In genomic region chr15:68816795-68817303, GRCh38 we compare ENCODE assay signal across 8 cellular contexts. TPM values are rescaled to one million over a fixed set of nuclear protein-coding genes. Genes with fewer than 3 reads are reported as not detected.
DNase-seq lines count a peak whose midpoint lies in the region; ATAC-seq and TF ChIP-seq lines count a peak whose summit lies in the region.

No MANE protein-coding gene starts in this region.

- H3K4me1 ChIP-seq in ACC112 (ENCODE audit: control insufficient read depth, insufficient read depth, low read length, unreplicated experiment) (peaks cover 26% of the 10 kb centered on the region), hepatocyte (ENCODE audit: insufficient read depth) (peaks cover 38% of the 10 kb centered on the region), skeletal muscle satellite cell (ENCODE audit: control insufficient read depth, insufficient read depth, low read length) (peaks cover 46% of the 10 kb centered on the region)

- TF ChIP-seq CTCF in hepatocyte (IDR thresholded peaks at IDR 0.05; ENCODE audit: poor library complexity), result no peak

- H3K9ac ChIP-seq in skeletal muscle satellite cell (ENCODE audit: low read depth, low read length), result peak overlapping the region; percentile 96

- peak overlapping the region; percentile 99 for H3K27ac Mint-ChIP-seq in activated naive CD8-positive, alpha-beta T cell treated with anti-CD3 and anti-CD28 coated beads for 36 hours

- no peaks in the 10 kb centered on the region for H3K9me3 Mint-ChIP-seq in activated naive CD8-positive, alpha-beta T cell treated with anti-CD3 and anti-CD28 coated beads for 36 hours

- no peaks in the 10 kb centered on the region for H3K9me2 ChIP-seq in hepatocyte (replicated peaks; ENCODE audit: insufficient read depth)

- H3K27me3 ChIP-seq in ACC112 (ENCODE audit: insufficient read depth, low read length) (no peaks in the 10 kb centered on the region), hepatocyte (no peaks in the 10 kb centered on the region), skeletal muscle satellite cell (ENCODE audit: control insufficient read depth, insufficient read depth, low read length) (no peaks in the 10 kb centered on the region)

- peak overlapping the region; percentile 89 for H2AFZ ChIP-seq in ACC112 (ENCODE audit: low read length, unreplicated experiment)
- no peak overlapping the region for H2AFZ ChIP-seq in hepatocyte

- H3K9me3 ChIP-seq in hepatocyte (ENCODE audit: low read depth), result no peaks in the 10 kb centered on the region
- H3K9me3 ChIP-seq in skeletal muscle satellite cell (replicated peaks; ENCODE audit: low read length), result no peaks in the 10 kb centered on the region

- H3K4me1 Mint-ChIP-seq in activated naive CD8-positive, alpha-beta T cell treated with anti-CD3 and anti-CD28 coated beads for 36 hours, result peaks cover 46% of the 10 kb centered on the region

- H3K4me3 Mint-ChIP-seq in activated naive CD8-positive, alpha-beta T cell treated with anti-CD3 and anti-CD28 coated beads for 36 hours, result peak overlapping the region; percentile 96

- WGBS in hepatocyte (ENCODE audit: low lambda C conversion rate, missing lambda C conversion rate), result 6% methylated on average over 13 of the region's 13 CpGs

- ATAC-seq in HG02610 (IDR thresholded peaks at IDR 0.05; ENCODE audit: unreplicated experiment), result no peak

- peak overlapping the region; percentile 82 for H3K4me2 ChIP-seq in hepatocyte
- peak overlapping the region; percentile 92 for H3K4me2 ChIP-seq in skeletal muscle satellite cell (ENCODE audit: low read length)

- H3K27ac ChIP-seq in ACC112 (ENCODE audit: low read depth, low read length), result peak overlapping the region; percentile 78
- peak overlapping the region; percentile 99 for H3K27ac ChIP-seq in hepatocyte

- peaks cover 43% of the 10 kb centered on the region for H3K36me3 Mint-ChIP-seq in activated naive CD8-positive, alpha-beta T cell treated with anti-CD3 and anti-CD28 coated beads for 36 hours

- peaks cover 95% of the 10 kb centered on the region for H3K79me2 ChIP-seq in ACC112 (ENCODE audit: control insufficient read depth, insufficient read depth, low read length, unreplicated experiment)
- peaks cover 87% of the 10 kb centered on the region for H3K79me2 ChIP-seq in hepatocyte

- DNase-seq in HCEC 1CT (peak; percentile 17), hepatocyte (ENCODE audit: low spot score) (peak; percentile 61), AML-193 (lab: John Stamatoyannopoulos, UW) (no peak), DMS153 treated with DMSO at 0.1 percent for 48 hours (lab: John Stamatoyannopoulos, UW; ENCODE audit: unreplicated experiment) (no peak)
- DNase-seq in activated naive CD8-positive, alpha-beta T cell treated with anti-CD3 and anti-CD28 coated beads for 36 hours, result no peak

- peaks cover 36% of the 10 kb centered on the region for H4K20me1 ChIP-seq in hepatocyte (ENCODE audit: insufficient read depth, poor library complexity, severe bottlenecking)

- H3K4me3 ChIP-seq in ACC112 (ENCODE audit: low read depth, low read length), result peak overlapping the region; percentile 98
- H3K4me3 ChIP-seq in hepatocyte, result peak overlapping the region; percentile 96
- H3K4me3 ChIP-seq in skeletal muscle satellite cell (ENCODE audit: low read length), result peak overlapping the region; percentile 99

- no peaks in the 10 kb centered on the region for H3K27me3 Mint-ChIP-seq in activated naive CD8-positive, alpha-beta T cell treated with anti-CD3 and anti-CD28 coated beads for 36 hours

- H3K36me3 ChIP-seq in ACC112 (ENCODE audit: insufficient read depth, low read length), result no peaks in the 10 kb centered on the region
- H3K36me3 ChIP-seq in hepatocyte (replicated peaks; ENCODE audit: insufficient read depth, low read depth), result no peaks in the 10 kb centered on the region
- no peaks in the 10 kb centered on the region for H3K36me3 ChIP-seq in skeletal muscle satellite cell (ENCODE audit: insufficient read depth, low read length)

RNA-seq across cellular contexts. Expression of gene ANP32A, which starts 3.8 kb away (rescaled TPM):
- 100 to 1,000 TPM; 277 to 295 TPM for total RNA-seq in activated naive CD8-positive, alpha-beta T cell treated with anti-CD3 and anti-CD28 coated beads for 36 hours
- 59.4 and 81.8 TPM in 2 replicates for total RNA-seq in hepatocyte
- polyA plus RNA-seq in hepatocyte, result 114 and 120 TPM in 2 replicates
- 29.4 and 31.5 TPM in 2 replicates for total RNA-seq in skeletal muscle satellite cell (2012; rRNA removed)

Comparison
In these comparisons a context has a peak if more than half of its experiments do, and no peak if none do; other contexts are left out.
1. DNase-seq: peak in HCEC 1CT (single experiment) and hepatocyte (single experiment); none in activated naive CD8-positive, alpha-beta T cell treated with anti-CD3 and anti-CD28 coated beads for 36 hours (single experiment), AML-193 (0 of 2) and DMS153 treated with DMSO at 0.1 percent for 48 hours (single experiment).
2. Peak in every context shown above with its lines, with median percentiles within 50 percentile points of each other: H3K4me3 ChIP-seq.